In the genomic region with DNA sequence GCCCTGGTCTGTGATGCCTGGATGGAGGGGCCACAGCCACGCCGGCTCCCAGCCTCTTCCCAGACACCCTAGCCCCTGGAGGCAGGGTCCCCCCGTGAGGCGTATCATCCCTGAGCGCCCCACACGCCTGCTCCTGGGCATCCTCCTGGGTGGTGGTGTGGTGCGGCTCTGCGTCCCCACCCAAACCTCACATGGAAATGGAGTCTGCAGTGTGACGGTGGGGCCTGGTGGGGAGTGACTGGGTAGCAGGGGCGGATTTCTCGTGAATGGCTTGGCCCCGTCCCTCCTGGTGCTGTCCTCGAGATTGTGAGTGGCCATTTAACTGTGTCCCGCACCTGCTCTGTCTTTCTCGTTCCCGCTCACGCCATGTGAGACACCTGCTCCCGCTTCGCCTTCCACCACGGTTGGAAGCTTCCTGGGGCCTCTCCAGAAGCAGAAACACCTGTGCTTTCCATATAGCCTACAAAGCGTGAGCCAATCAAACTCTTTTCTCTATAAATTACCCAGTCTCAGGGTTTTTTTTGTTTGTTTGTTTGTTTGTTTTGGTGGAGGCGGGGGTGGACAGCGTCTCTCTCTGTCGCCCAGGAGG, we compare ENCODE assay signal across 27 cellular contexts. TPM values are rescaled to one million over a fixed set of nuclear protein-coding genes. Genes with fewer than 3 reads are reported as not detected.
DNase-seq lines count a peak whose midpoint lies in the region; ATAC-seq, FAIRE-seq and TF ChIP-seq lines count a peak whose summit lies in the region.
"Had no signal": no experiment of that assay in that cellular context is flagged by ENCODE, and none has a peak within 500 bp of the region (broad histone marks: within the 10 kb centered on the region; RNA-seq: fewer than 3 reads in every experiment).

No MANE protein-coding gene starts in this region.

- no peaks in the 10 kb centered on the region for H3K36me3 Mint-ChIP-seq in activated CD4-positive, alpha-beta T cell treated with anti-CD3 and anti-CD28 coated beads, Interleukin-2, amount 10 ng/mL, durations not matched to agents 7 days and 5 days (ENCODE audit: low read depth)
- H3K36me3 Mint-ChIP-seq in activated CD4-positive, alpha-beta T cell treated with anti-CD3 and anti-CD28 coated beads, Interleukin-2, amount 10 ng/mL, durations not matched to agents 24 days and 14 days (ENCODE audit: low read depth) = no peaks in the 10 kb centered on the region
- H3K36me3 Mint-ChIP-seq: CD14-positive monocyte, IgD-negative memory B cell had no signal

- peaks cover 4% of the 10 kb centered on the region for H3K4me1 Mint-ChIP-seq in activated CD4-positive, alpha-beta T cell treated with anti-CD3 and anti-CD28 coated beads, Interleukin-2, amount 10 ng/mL, durations not matched to agents 7 days and 5 days
- H3K4me1 Mint-ChIP-seq in activated CD4-positive, alpha-beta T cell treated with anti-CD3 and anti-CD28 coated beads, Interleukin-2, amount 10 ng/mL, durations not matched to agents 24 days and 14 days = no peaks in the 10 kb centered on the region
- H3K4me1 Mint-ChIP-seq: CD14-positive monocyte, IgD-negative memory B cell had no signal

- H3K9me3 ChIP-seq in neuronal stem cell (replicated peaks in 1 of 2; ENCODE audit: control insufficient read depth in 2 of 2, insufficient read depth in 1 of 2, low read depth in 1 of 2, low read length in 2 of 2) (no peaks in the 10 kb centered on the region), gastrocnemius medialis (no peaks in the 10 kb centered on the region)
- H3K9me3 ChIP-seq: Caco-2, HAP-1, SJSA1 had no signal

- no peak overlapping the region for H2BK5ac ChIP-seq in neuronal stem cell (ENCODE audit: low read length)

- no peak overlapping the region for H3K4me2 ChIP-seq in neuronal stem cell (ENCODE audit: insufficient read depth, low read length, poor library complexity, severe bottlenecking)

- peaks cover 0 to 37% (median 3%) of the 10 kb centered on the region in 3 experiments for H3K27me3 ChIP-seq in neuronal stem cell (ENCODE audit: control insufficient read depth in 3 of 3, insufficient read depth in 3 of 3, low read depth in 1 of 3, low read length in 3 of 3)
- H3K27me3 ChIP-seq in gastrocnemius medialis = peaks cover 58 to 73% (median 61%) of the 10 kb centered on the region in 3 donors

- peak overlapping the region; percentile 55 for H3K23ac ChIP-seq in neuronal stem cell (ENCODE audit: low read depth, low read length, poor library complexity)

- peak overlapping the region; percentile 58 for H2BK15ac ChIP-seq in neuronal stem cell (ENCODE audit: low read length)

- H3K27ac ChIP-seq in neuronal stem cell (replicated peaks; ENCODE audit: low read length) (no peak overlapping the region), gastrocnemius medialis (no peak overlapping the region)
- H3K27ac ChIP-seq: SJSA1 had no signal

- peak overlapping the region; percentile 88 for H2AK5ac ChIP-seq in neuronal stem cell (ENCODE audit: low read depth, low read length)

- peak overlapping the region; percentile 58 for H2BK12ac ChIP-seq in neuronal stem cell (ENCODE audit: low read length)

- no peaks in the 10 kb centered on the region for H3K9me3 Mint-ChIP-seq in activated CD4-positive, alpha-beta T cell treated with anti-CD3 and anti-CD28 coated beads, Interleukin-2, amount 10 ng/mL, durations not matched to agents 7 days and 5 days
- H3K9me3 Mint-ChIP-seq in activated CD4-positive, alpha-beta T cell treated with anti-CD3 and anti-CD28 coated beads, Interleukin-2, amount 10 ng/mL, durations not matched to agents 24 days and 14 days = no peaks in the 10 kb centered on the region
- H3K9me3 Mint-ChIP-seq: IgD-negative memory B cell had no signal

- H2AFZ ChIP-seq in neuronal stem cell (ENCODE audit: low read length) = no peak overlapping the region

- H4K91ac ChIP-seq in neuronal stem cell (ENCODE audit: low read depth, low read length, poor library complexity) = no peak overlapping the region

- FAIRE-seq in H54 (lab: Jason Lieb, UNC) = no peak
- FAIRE-seq: G401.6 had no signal

- TF ChIP-seq CTCF in gastrocnemius medialis (IDR thresholded peaks at IDR 0.05 in 4 of 5, conservative IDR thresholded peaks at IDR 0.05 in 1 of 5) = no peak

- ATAC-seq in gastrocnemius medialis = no peak

- POLR2A ChIA-PET in activated CD4-positive, alpha-beta T cell treated with anti-CD3 and anti-CD28 coated beads, Interleukin-2, amount 10 ng/mL, durations not matched to agents 7 days and 5 days (lab: Charles Lee) = no interaction called here

- peaks cover 4 to 14% of the 10 kb centered on the region in 2 donors for H3K4me1 ChIP-seq in neuronal stem cell (ENCODE audit: control insufficient read depth in 2 of 2, insufficient read depth in 1 of 2, low read depth in 1 of 2, low read length in 2 of 2)
- H3K4me1 ChIP-seq in gastrocnemius medialis = no peaks in the 10 kb centered on the region
- H3K4me1 ChIP-seq: Caco-2, HAP-1, SJSA1 had no signal

- H3K4ac ChIP-seq in neuronal stem cell (ENCODE audit: low read length) = no peak overlapping the region

- in situ Hi-C loops in gastrocnemius medialis (cut with MboI; ENCODE audit: low sequenced_read_pairs in 4 of 4) = loop anchor here in 1 of 4 donors (25.0 kb wide), 1 partner anchor 254 kb away; a partner anchor contains a TSS

- no peak for TF ChIP-seq POLR2A in H54 (IDR thresholded peaks at IDR 0.05; ENCODE audit: low read depth, low read length)
- no peak for TF ChIP-seq POLR2A in gastrocnemius medialis (IDR thresholded peaks at IDR 0.05)

- H3K18ac ChIP-seq in neuronal stem cell (ENCODE audit: low read length) = peak overlapping the region; percentile 80

- H4K8ac ChIP-seq in neuronal stem cell (ENCODE audit: low read depth, low read length) = no peak overlapping the region

- H3K4me3 ChIP-seq in neuronal stem cell (ENCODE audit: low read length in 2 of 2) (no peak overlapping the region), gastrocnemius medialis (no peak overlapping the region)
- H3K4me3 ChIP-seq: HAP-1, SJSA1 had no signal

- peak overlapping the region; percentile 56 for H3K14ac ChIP-seq in neuronal stem cell (ENCODE audit: low read length)

- H3K4me3 Mint-ChIP-seq in activated CD4-positive, alpha-beta T cell treated with anti-CD3 and anti-CD28 coated beads, Interleukin-2, amount 10 ng/mL, durations not matched to agents 7 days and 5 days = no peak overlapping the region
- no peak overlapping the region for H3K4me3 Mint-ChIP-seq in activated CD4-positive, alpha-beta T cell treated with anti-CD3 and anti-CD28 coated beads, Interleukin-2, amount 10 ng/mL, durations not matched to agents 24 days and 14 days

- H3K9ac ChIP-seq in neuronal stem cell (ENCODE audit: low read depth, low read length, poor library complexity) = no peak overlapping the region

- no peak overlapping the region for H2BK120ac ChIP-seq in neuronal stem cell (ENCODE audit: low read depth, low read length)

- H3K36me3 ChIP-seq in neuronal stem cell (replicated peaks in 1 of 2; ENCODE audit: control insufficient read depth in 2 of 2, insufficient read depth in 2 of 2, low read length in 2 of 2) (no peaks in the 10 kb centered on the region), gastrocnemius medialis (no peaks in the 10 kb centered on the region)
- H3K36me3 ChIP-seq: HAP-1, SJSA1 had no signal

- CTCF ChIA-PET in activated CD4-positive, alpha-beta T cell treated with anti-CD3 and anti-CD28 coated beads, Interleukin-2, amount 10 ng/mL, durations not matched to agents 7 days and 5 days (lab: Charles Lee) = interaction anchor here (0.9 kb wide), 1 partner anchor 9 kb away, joined by 4 read pairs; no protein-coding TSS in a partner anchor

- WGBS in neuronal stem cell (ENCODE audit: extremely low coverage in 2 of 2, insufficient read length in 2 of 2, insufficient replicate concordance in 1 of 2), 2 donors = no CpG with 5 or more reads among the region's 24 CpGs

- intact Hi-C loops in activated CD4-positive, alpha-beta T cell treated with anti-CD3 and anti-CD28 coated beads, Interleukin-2, amount 10 ng/mL, durations not matched to agents 24 days and 14 days (cut with micrococcal nuclease) = no loop called here
- intact Hi-C loops in gastrocnemius medialis (cut with DNase I; ENCODE audit: low total_unique reads) = no loop called here

- H3K27me3 Mint-ChIP-seq in activated CD4-positive, alpha-beta T cell treated with anti-CD3 and anti-CD28 coated beads, Interleukin-2, amount 10 ng/mL, durations not matched to agents 7 days and 5 days = peaks cover 19% of the 10 kb centered on the region
- peaks cover 7% of the 10 kb centered on the region for H3K27me3 Mint-ChIP-seq in activated CD4-positive, alpha-beta T cell treated with anti-CD3 and anti-CD28 coated beads, Interleukin-2, amount 10 ng/mL, durations not matched to agents 24 days and 14 days

- no peak for DNase-seq in activated CD4-positive, alpha-beta T cell treated with anti-CD3 and anti-CD28 coated beads, Interleukin-2, amount 10 ng/mL, durations not matched to agents 7 days and 5 days
- DNase-seq in activated CD4-positive, alpha-beta T cell treated with anti-CD3 and anti-CD28 coated beads, Interleukin-2, amount 10 ng/mL, durations not matched to agents 24 days and 14 days = no peak
- DNase-seq in NCI-H1092 (lab: John Stamatoyannopoulos, UW) (peak; percentile 49), NCI-H345 (lab: John Stamatoyannopoulos, UW) (peak; percentile 76), neuronal stem cell (ENCODE audit: low spot score) (no peak), H54 (ENCODE audit: insufficient read length, low spot score) (no peak), gastrocnemius medialis (no peak), ureter (ENCODE audit: low spot score) (no peak)
- DNase-seq: ACHN; AML-193; Caco-2; DND-41; Kasumi-1; MM.1S; NCI-H1436; NCI-H2081 treated with DMSO at 0.1 percent for 48 hours; NCI-H524; NK-92 treated with Interleukin-12 subunit alpha and Interleukin-12 subunit beta, amount 100 ng/mL, for 24 hours; T-helper 2 cell had no signal

- no peaks in the 10 kb centered on the region for H3K79me1 ChIP-seq in neuronal stem cell (ENCODE audit: low read depth, low read length)

- H3K27ac Mint-ChIP-seq in activated CD4-positive, alpha-beta T cell treated with anti-CD3 and anti-CD28 coated beads, Interleukin-2, amount 10 ng/mL, durations not matched to agents 7 days and 5 days = peak overlapping the region; percentile 86
- H3K27ac Mint-ChIP-seq in activated CD4-positive, alpha-beta T cell treated with anti-CD3 and anti-CD28 coated beads, Interleukin-2, amount 10 ng/mL, durations not matched to agents 24 days and 14 days = no peak overlapping the region
- H3K27ac Mint-ChIP-seq: CD14-positive monocyte, IgD-negative memory B cell had no signal

RNA-seq across cellular contexts. Expression of a gene that starts 5.9 kb away (rescaled TPM):
- total RNA-seq in activated CD4-positive, alpha-beta T cell treated with anti-CD3 and anti-CD28 coated beads, Interleukin-2, amount 10 ng/mL, durations not matched to agents 7 days and 5 days = not detected
- total RNA-seq in activated CD4-positive, alpha-beta T cell treated with anti-CD3 and anti-CD28 coated beads, Interleukin-2, amount 10 ng/mL, durations not matched to agents 24 days and 14 days = not detected in 2 replicates
- polyA plus RNA-seq in neuronal stem cell (2013, experiment 1 of 2) = not detected
- polyA plus RNA-seq in neuronal stem cell (2013, experiment 2 of 2) = not detected
- total RNA-seq in gastrocnemius medialis (1 to 10 TPM in 1 of 4 donors, under 1 TPM in 2, not detected in 1; 0.24 to 1.3 (median 0.33) TPM), ureter (0.47 TPM)
- total RNA-seq: HT1080, OCI-LY7, RPMI7951, SJSA1 had no signal
- polyA plus RNA-seq: CD14-positive monocyte, IgD-negative memory B cell had no signal

RNA-seq across cellular contexts. Expression of a gene that starts 29.4 kb away (rescaled TPM):
- total RNA-seq in activated CD4-positive, alpha-beta T cell treated with anti-CD3 and anti-CD28 coated beads, Interleukin-2, amount 10 ng/mL, durations not matched to agents 7 days and 5 days = not detected
- not detected in 2 replicates for total RNA-seq in activated CD4-positive, alpha-beta T cell treated with anti-CD3 and anti-CD28 coated beads, Interleukin-2, amount 10 ng/mL, durations not matched to agents 24 days and 14 days
- polyA plus RNA-seq in neuronal stem cell (2013, experiment 1 of 2) = not detected
- polyA plus RNA-seq in neuronal stem cell (2013, experiment 2 of 2) = not detected
- total RNA-seq in gastrocnemius medialis (not detected), ureter (not detected)
- total RNA-seq: Caco-2, HT1080, OCI-LY7, RPMI7951, SJSA1 had no signal
- polyA plus RNA-seq: CD14-positive monocyte, IgD-negative memory B cell had no signal

Comparison
In these comparisons a context has a peak if more than half of its experiments do, and no peak if none do; other contexts are left out.
1. DNase-seq: peak in NCI-H1092 (single experiment) and NCI-H345 (single experiment); none in activated CD4-positive, alpha-beta T cell treated with anti-CD3 and anti-CD28 coated beads, Interleukin-2, amount 10 ng/mL, durations not matched to agents 7 days and 5 days (single experiment), activated CD4-positive, alpha-beta T cell treated with anti-CD3 and anti-CD28 coated beads, Interleukin-2, amount 10 ng/mL, durations not matched to agents 24 days and 14 days (single experiment), neuronal stem cell (single experiment), H54 (single experiment), gastrocnemius medialis (0 of 2) and ureter (single experiment).